ENCODE assay signal across 14 cellular contexts in the genomic region with DNA sequence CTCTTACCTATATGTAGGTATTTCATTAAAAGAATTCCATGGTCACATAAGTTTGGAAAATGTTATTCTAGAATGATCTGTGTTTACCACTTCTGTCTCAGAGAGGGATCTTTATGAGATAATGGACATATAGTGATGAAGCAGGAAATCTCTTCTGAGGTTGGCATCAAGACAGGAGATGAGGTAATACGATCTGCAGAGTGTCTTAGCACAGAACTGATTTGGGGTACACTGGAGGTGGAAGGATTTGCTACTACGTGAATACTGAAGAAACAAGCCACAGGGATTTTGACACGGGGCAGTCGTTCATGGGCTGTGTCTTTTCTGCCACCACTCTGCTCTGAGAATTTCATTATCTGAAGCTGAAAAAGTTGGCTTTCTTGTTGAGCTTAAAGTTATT. TPM values are rescaled to one million over a fixed set of nuclear protein-coding genes. Genes with fewer than 3 reads are reported as not detected.
DNase-seq lines count a peak whose midpoint lies in the region; ATAC-seq, FAIRE-seq and TF ChIP-seq lines count a peak whose summit lies in the region.
"Had no signal": no experiment of that assay in that cellular context is flagged by ENCODE, and none has a peak within 500 bp of the region (broad histone marks: within the 10 kb centered on the region; RNA-seq: fewer than 3 reads in every experiment).

No MANE protein-coding gene starts in this region.

- H4K20me1 ChIP-seq in SK-N-SH (ENCODE audit: insufficient read depth): peaks cover 79% of the 10 kb centered on the region

- H3K27ac ChIP-seq in SK-N-SH (ENCODE audit: low read depth in 2 of 2, low read length in 1 of 2) (peak overlapping the region in 1 of 2 experiments; percentile 39; a peak in 2 of 4 replicates), dorsolateral prefrontal cortex (peak overlapping the region in 32 of 59 donors; percentile 0 to 72 (median 42)), parathyroid adenoma (peak overlapping the region; percentile 46), upper lobe of right lung (no peak overlapping the region)
- H3K27ac ChIP-seq: skin epidermis had no signal

- no peaks in the 10 kb centered on the region for H3K9me3 Mint-ChIP-seq in T-helper 1 cell treated with Interleukin-12 subunit alpha and Interleukin-12 subunit beta and Interleukin-4 antibody, amounts not matched to agents 30 μg/mL and 1 μg/mL, for 36 hours

- H3K9me2 ChIP-seq in SK-N-SH: no peaks in the 10 kb centered on the region

- no peak for TF ChIP-seq RAD21 in SK-N-SH (IDR thresholded peaks at IDR 0.05; ENCODE audit: low read length)

- DNase-seq in T-helper 1 cell: no peak
- no peak for DNase-seq in SK-N-SH
- DNase-seq in dorsolateral prefrontal cortex: no peak
- DNase-seq in NCI-H2029 treated with DMSO at 0.1 percent for 48 hours (lab: John Stamatoyannopoulos, UW): no peak
- DNase-seq in urothelium cell line (ENCODE audit: low spot score): no peak
- DNase-seq in upper lobe of right lung: no peak
- DNase-seq: activated CD8-positive, alpha-beta memory T cell treated with anti-CD3 and anti-CD28 coated beads, Interleukin-2, amount 10 ng/mL, durations not matched to agents 7 days and 5 days; anterior cingulate cortex; NCI-H2029 had no signal

- H3K79me2 ChIP-seq in SK-N-SH (ENCODE audit: insufficient read depth) (peaks cover 100% of the 10 kb centered on the region), parathyroid adenoma (peaks cover 18% of the 10 kb centered on the region)

- POLR2A ChIA-PET in SK-N-SH (lab: Yijun Ruan, JAX): no interaction called here

- peaks cover 14 to 63% of the 10 kb centered on the region in 2 experiments for H3K36me3 ChIP-seq in SK-N-SH (replicated peaks in 1 of 2; ENCODE audit: control insufficient read depth in 1 of 2, insufficient read depth in 2 of 2, low read length in 1 of 2)
- H3K36me3 ChIP-seq in parathyroid adenoma (ENCODE audit: control insufficient read depth, insufficient read depth, low read length): no peaks in the 10 kb centered on the region
- peaks cover 16% of the 10 kb centered on the region for H3K36me3 ChIP-seq in upper lobe of right lung
- H3K36me3 ChIP-seq: tibial nerve had no signal

- peaks cover 52% of the 10 kb centered on the region for H3K4me1 Mint-ChIP-seq in T-helper 1 cell treated with Interleukin-12 subunit alpha and Interleukin-12 subunit beta and Interleukin-4 antibody, amounts not matched to agents 30 μg/mL and 1 μg/mL, for 36 hours (ENCODE audit: low read depth)

- H3K9ac ChIP-seq in SK-N-SH (no peak overlapping the region), parathyroid adenoma (no peak overlapping the region)

- H3K27me3 Mint-ChIP-seq in T-helper 1 cell treated with Interleukin-12 subunit alpha and Interleukin-12 subunit beta and Interleukin-4 antibody, amounts not matched to agents 30 μg/mL and 1 μg/mL, for 36 hours (ENCODE audit: low read depth): no peaks in the 10 kb centered on the region
- H3K27me3 Mint-ChIP-seq: activated CD8-positive, alpha-beta memory T cell treated with anti-CD3 and anti-CD28 coated beads, Interleukin-2, amount 10 ng/mL, durations not matched to agents 7 days and 5 days had no signal

- TF ChIP-seq CTCF in SK-N-SH (IDR thresholded peaks at IDR 0.05) (no peak), dorsolateral prefrontal cortex (IDR thresholded peaks at IDR 0.05 in 54 of 56, conservative IDR thresholded peaks at IDR 0.05 in 2 of 56; ENCODE audit: low read depth in 1 of 56, partially characterized antibody in 56 of 56) (no peak), parathyroid adenoma (IDR thresholded peaks at IDR 0.05) (no peak), upper lobe of right lung (IDR thresholded peaks at IDR 0.05) (no peak)

- CTCF ChIA-PET in SK-N-SH (lab: Yijun Ruan, JAX): interaction anchor here (1.3 kb wide), 1 partner anchor 17 kb away, joined by 4 read pairs; no protein-coding TSS in a partner anchor

- no peak for FAIRE-seq in urothelium cell line (lab: Jason Lieb, UNC)
- FAIRE-seq: A204.1 had no signal

- H3K4me2 ChIP-seq in SK-N-SH: peak overlapping the region; percentile 26
- no peak overlapping the region for H3K4me2 ChIP-seq in parathyroid adenoma (ENCODE audit: low read length)

- peak overlapping the region; percentile 26 for H3K4me3 Mint-ChIP-seq in T-helper 1 cell treated with Interleukin-12 subunit alpha and Interleukin-12 subunit beta and Interleukin-4 antibody, amounts not matched to agents 30 μg/mL and 1 μg/mL, for 36 hours
- H3K4me3 Mint-ChIP-seq: activated CD8-positive, alpha-beta memory T cell treated with anti-CD3 and anti-CD28 coated beads, Interleukin-2, amount 10 ng/mL, durations not matched to agents 7 days and 5 days had no signal

- peaks cover 10% of the 10 kb centered on the region for H3F3A ChIP-seq in SK-N-SH (replicated peaks; ENCODE audit: insufficient read depth)

- H3K4me1 ChIP-seq in SK-N-SH (ENCODE audit: control insufficient read depth in 1 of 2, insufficient read depth in 2 of 2, low read depth in 1 of 2, low read length in 1 of 2) (peaks cover 14 to 42% of the 10 kb centered on the region in 2 experiments; a peak in 3 of 4 replicates), parathyroid adenoma (peaks cover 16% of the 10 kb centered on the region), upper lobe of right lung (peaks cover 24% of the 10 kb centered on the region)

- 70% methylated on average over 4 of the region's 4 CpGs for WGBS in SK-N-SH (ENCODE audit: low lambda C conversion rate)

- intact Hi-C loops in dorsolateral prefrontal cortex (cut with DNase I): loop anchor here in 1 of 2 donors (5.0 kb wide), 1 partner anchor 73 kb away; the partner anchor contains the start of gene PHAF1
- intact Hi-C loops in upper lobe of right lung (cut with DNase I): no loop called here

- H2AFZ ChIP-seq in SK-N-SH (ENCODE audit: low read depth) (no peak overlapping the region), parathyroid adenoma (peak overlapping the region; percentile 30)

- peaks cover 48% of the 10 kb centered on the region for H3K36me3 Mint-ChIP-seq in T-helper 1 cell treated with Interleukin-12 subunit alpha and Interleukin-12 subunit beta and Interleukin-4 antibody, amounts not matched to agents 30 μg/mL and 1 μg/mL, for 36 hours (ENCODE audit: low read depth)

- H3K4me3 ChIP-seq in SK-N-SH (ENCODE audit: low read depth in 2 of 2, low read length in 1 of 2) (no peak overlapping the region), dorsolateral prefrontal cortex (peak overlapping the region in 2 of 59 donors; percentile 6 to 7), parathyroid adenoma (ENCODE audit: low read depth, low read length) (no peak overlapping the region), upper lobe of right lung (no peak overlapping the region)
- H3K4me3 ChIP-seq: skin epidermis, tibial nerve had no signal

- H3K27ac Mint-ChIP-seq in T-helper 1 cell treated with Interleukin-12 subunit alpha and Interleukin-12 subunit beta and Interleukin-4 antibody, amounts not matched to agents 30 μg/mL and 1 μg/mL, for 36 hours: peak overlapping the region; percentile 23
- H3K27ac Mint-ChIP-seq: activated CD8-positive, alpha-beta memory T cell treated with anti-CD3 and anti-CD28 coated beads, Interleukin-2, amount 10 ng/mL, durations not matched to agents 7 days and 5 days had no signal

- TF ChIP-seq EP300 in SK-N-SH (IDR thresholded peaks at IDR 0.05; ENCODE audit: borderline replicate concordance in 1 of 2, low read depth in 1 of 2, low read length in 1 of 2): no peak

- H3K27me3 ChIP-seq in SK-N-SH (ENCODE audit: insufficient read depth): no peaks in the 10 kb centered on the region
- H3K27me3 ChIP-seq in dorsolateral prefrontal cortex: no peaks in the 10 kb centered on the region
- H3K27me3 ChIP-seq in parathyroid adenoma (ENCODE audit: control insufficient read depth, insufficient read depth, low read length): no peaks in the 10 kb centered on the region
- no peaks in the 10 kb centered on the region for H3K27me3 ChIP-seq in upper lobe of right lung
- H3K27me3 ChIP-seq: tibial nerve had no signal

- no peaks in the 10 kb centered on the region for H3K9me3 ChIP-seq in SK-N-SH
- H3K9me3 ChIP-seq in parathyroid adenoma (ENCODE audit: control insufficient read depth, low read length): no peaks in the 10 kb centered on the region
- no peaks in the 10 kb centered on the region for H3K9me3 ChIP-seq in upper lobe of right lung
- H3K9me3 ChIP-seq: tibial nerve had no signal

- ATAC-seq in upper lobe of right lung: no peak
- ATAC-seq: activated CD8-positive, alpha-beta memory T cell treated with anti-CD3 and anti-CD28 coated beads, Interleukin-2, amount 10 ng/mL, durations not matched to agents 7 days and 5 days had no signal

TF ChIP-seq in SK-N-SH, 30 proteins besides CTCF, POLR2A, EP300 and RAD21:
- no peak for TF ChIP-seq MAX (IDR thresholded peaks at IDR 0.05; ENCODE audit: low read depth)
- TF ChIP-seq TCF12 (IDR thresholded peaks at IDR 0.05): peak; percentile 27; the same call in 1 of the 2 replicates
- no peak for TF ChIP-seq RXRA (IDR thresholded peaks at IDR 0.05; ENCODE audit: borderline replicate concordance, low read depth)
- TF ChIP-seq ELF1 (IDR thresholded peaks at IDR 0.05): no peak

RNA-seq across cellular contexts. Expression of gene CBFB, which starts 5.5 kb away (rescaled TPM):
- polyA plus RNA-seq in SK-N-SH (2012; rRNA removed): 38.8 and 40.1 TPM in 2 replicates
- polyA plus RNA-seq in SK-N-SH (2012; cell fraction: cytosol; rRNA removed): 53.2 and 79.2 TPM in 2 replicates
- polyA plus RNA-seq in SK-N-SH (2012; cell fraction: nucleus; rRNA removed): 23.6 and 34.2 TPM in 2 replicates
- total RNA-seq in dorsolateral prefrontal cortex: 10 to 100 TPM; 16.0 to 71.3 (median 36.7) TPM
- total RNA-seq in upper lobe of right lung: 63.0 TPM

RNA-seq across cellular contexts. Expression of gene CES4A, which starts 46.1 kb away (rescaled TPM):
- polyA plus RNA-seq in SK-N-SH (2012; rRNA removed): 7.3 and 13.2 TPM in 2 replicates
- polyA plus RNA-seq in SK-N-SH (2012; cell fraction: cytosol; rRNA removed): 1.8 and 2.6 TPM in 2 replicates
- polyA plus RNA-seq in SK-N-SH (2012; cell fraction: nucleus; rRNA removed): 86.2 and 87.9 TPM in 2 replicates
- total RNA-seq in dorsolateral prefrontal cortex: 100 to 1,000 TPM in 75 of 120 experiments, 10 to 100 TPM in 45; 46.0 to 216 (median 110) TPM
- total RNA-seq in upper lobe of right lung: 13.3 TPM
